In the genomic region with DNA sequence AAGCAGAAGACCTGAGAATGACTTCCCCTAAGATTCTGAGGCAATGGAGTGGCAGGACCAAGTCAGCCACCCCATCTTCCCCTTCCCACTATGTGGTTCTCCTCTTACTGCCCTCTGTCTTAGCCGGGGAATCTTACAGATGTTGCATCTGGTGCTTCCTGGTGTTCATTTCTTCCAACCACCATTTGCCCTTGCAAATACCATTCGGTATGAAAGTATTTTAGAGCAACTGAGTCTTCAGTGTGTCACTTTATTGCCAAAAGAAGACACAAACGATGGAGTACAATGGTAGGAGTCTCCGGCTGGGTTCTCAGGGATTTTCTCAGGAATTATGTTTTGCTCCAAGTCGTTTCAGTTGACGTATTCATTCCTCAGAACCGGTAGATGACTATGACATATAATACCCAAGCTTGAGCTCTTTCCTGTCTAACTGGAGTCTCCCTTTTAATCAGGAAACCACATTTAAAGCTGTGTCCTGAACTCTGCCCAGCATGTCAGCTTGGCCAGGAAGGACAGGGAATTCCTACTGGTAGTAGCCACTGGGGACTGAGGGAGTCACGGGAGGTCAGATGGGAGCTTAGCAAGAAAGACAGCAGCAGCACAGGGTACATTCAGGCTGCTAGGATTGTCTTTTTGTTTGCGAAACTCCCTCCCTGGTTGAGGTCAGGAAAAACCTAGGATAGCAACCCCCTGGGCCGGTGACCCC, we compare ENCODE assay signal across 9 cellular contexts.
DNase-seq lines count a peak whose midpoint lies in the region; ATAC-seq and TF ChIP-seq lines count a peak whose summit lies in the region.
"Had no signal": no experiment of that assay in that cellular context is flagged by ENCODE, and none has a peak within 500 bp of the region (broad histone marks: within the 10 kb centered on the region; RNA-seq: fewer than 3 reads in every experiment).

No MANE protein-coding gene starts in this region.

- no peak for ATAC-seq in HG02588 (IDR thresholded peaks at IDR 0.05; ENCODE audit: unreplicated experiment)
- no peak for ATAC-seq in HG02840 (IDR thresholded peaks at IDR 0.05; ENCODE audit: low FRiP score, unreplicated experiment)

- no peaks in the 10 kb centered on the region for H3K36me3 ChIP-seq in subcutaneous abdominal adipose tissue (ENCODE audit: control insufficient read depth in 5 of 5, insufficient read depth in 5 of 5, low read length in 5 of 5)

- H3K27ac ChIP-seq in subcutaneous abdominal adipose tissue (ENCODE audit: low read depth, low read length) = peak overlapping the region; percentile 99

- peak; percentile 93 for DNase-seq in HT1080 (ENCODE audit: low read depth)
- peak; percentile 88 for DNase-seq in choroid plexus epithelial cell (ENCODE audit: low read depth)
- peak; percentile 48 for DNase-seq in left kidney (ENCODE audit: low read depth, low spot score)
- DNase-seq in NCI-H2081 (lab: John Stamatoyannopoulos, UW) = no peak
- DNase-seq in activated CD4-positive, alpha-beta T cell treated with anti-CD3 and anti-CD28 coated beads, Interleukin-2, amount 50 U/mL, for 48 hours = no peak
- DNase-seq: retina had no signal

- H3K4me1 ChIP-seq in subcutaneous abdominal adipose tissue (ENCODE audit: control insufficient read depth in 5 of 5, insufficient read depth in 5 of 5, low read length in 5 of 5) = peaks cover 13 to 66% (median 50%) of the 10 kb centered on the region in 5 donors

- TF ChIP-seq CTCF in choroid plexus epithelial cell (conservative IDR thresholded peaks at IDR 0.05; ENCODE audit: low read depth, low read length) = peak; percentile 17

- peak overlapping the region; percentile 57 to 92 (median 67) for H3K9ac ChIP-seq in subcutaneous abdominal adipose tissue (ENCODE audit: low read length in 5 of 5)

- H3K4me3 ChIP-seq in choroid plexus epithelial cell (ENCODE audit: low read depth, low read length) (no peak overlapping the region), subcutaneous abdominal adipose tissue (ENCODE audit: low read depth in 1 of 5, low read length in 5 of 5) (peak overlapping the region; percentile 18 to 59 (median 44))

- no peaks in the 10 kb centered on the region for H3K27me3 ChIP-seq in subcutaneous abdominal adipose tissue (ENCODE audit: control insufficient read depth in 5 of 5, insufficient read depth in 4 of 5, low read length in 5 of 5)

- no peaks in the 10 kb centered on the region for H3K9me3 ChIP-seq in subcutaneous abdominal adipose tissue (ENCODE audit: control insufficient read depth in 5 of 5, low read length in 5 of 5)

Comparison
In these comparisons a context has a peak if more than half of its experiments do, and no peak if none do; other contexts are left out.
1. DNase-seq: peak in HT1080 (single experiment), choroid plexus epithelial cell (single experiment) and left kidney (single experiment); none in NCI-H2081 (0 of 2) and activated CD4-positive, alpha-beta T cell treated with anti-CD3 and anti-CD28 coated beads, Interleukin-2, amount 50 U/mL, for 48 hours (0 of 2).